ENCODE assay signal across 7 cellular contexts in genomic region chr15:74857082-74857655, GRCh38. TPM values are rescaled to one million over a fixed set of nuclear protein-coding genes. Genes with fewer than 3 reads are reported as not detected.
DNase-seq lines count a peak whose midpoint lies in the region; ATAC-seq, FAIRE-seq and TF ChIP-seq lines count a peak whose summit lies in the region.

No MANE protein-coding gene starts in this region.

- H2AFZ ChIP-seq in parathyroid adenoma: no peak overlapping the region

- peak overlapping the region; percentile 81 to 83 for H3K27ac Mint-ChIP-seq in T-cell

- peaks cover 37 to 42% (median 41%) of the 10 kb centered on the region in 3 donors for H3K4me1 Mint-ChIP-seq in T-cell

- H3K9me3 ChIP-seq in parathyroid adenoma (ENCODE audit: control insufficient read depth, low read length) (no peaks in the 10 kb centered on the region), kidney (ENCODE audit: control insufficient read depth in 1 of 2, low read length in 2 of 2) (no peaks in the 10 kb centered on the region)

- H3K27ac ChIP-seq in parathyroid adenoma (peak overlapping the region; percentile 84), kidney (ENCODE audit: low read depth in 2 of 2, low read length in 2 of 2) (peak overlapping the region in 1 of 2 donors; percentile 5)

- peaks cover 3% of the 10 kb centered on the region for H3K79me2 ChIP-seq in parathyroid adenoma

- intact Hi-C loops in kidney (cut with DNase I): no loop called here

- POLR2A ChIA-PET in T-cell (lab: Charles Lee): interaction anchor here in 1 of 2 donors (0.9 kb wide), 1 partner anchor 37 kb away, joined by 3 read pairs; no protein-coding TSS in a partner anchor

- no peaks in the 10 kb centered on the region for H3K9me3 Mint-ChIP-seq in T-cell

- CTCF ChIA-PET in T-cell (lab: Charles Lee): interaction anchor here (0.7 to 0.8 kb wide), 3 partner anchors 8 to 94 kb away, joined by 3 to 10 read pairs (median 3); no protein-coding TSS in a partner anchor

- H3K36me3 ChIP-seq in parathyroid adenoma (ENCODE audit: control insufficient read depth, insufficient read depth, low read length): no peaks in the 10 kb centered on the region
- H3K36me3 ChIP-seq in kidney (ENCODE audit: control insufficient read depth in 1 of 2, insufficient read depth in 2 of 2, low read length in 2 of 2): peaks cover 7 to 20% of the 10 kb centered on the region in 2 donors

- H3K4me3 ChIP-seq in parathyroid adenoma (ENCODE audit: low read depth, low read length) (peak overlapping the region; percentile 3), kidney (ENCODE audit: low read length in 2 of 2) (no peak overlapping the region)

- ATAC-seq in GM19023 (IDR thresholded peaks at IDR 0.05; ENCODE audit: unreplicated experiment): peak; percentile 62
- ATAC-seq in HG02852 (IDR thresholded peaks at IDR 0.05; ENCODE audit: unreplicated experiment): peak; percentile 71
- ATAC-seq in T-cell (replicated peaks in 1 of 4): peak in 1 of 4 experiments; percentile 55

- no peak overlapping the region for H3K4me3 Mint-ChIP-seq in T-cell

- no peak for TF ChIP-seq CTCF in parathyroid adenoma (IDR thresholded peaks at IDR 0.05)
- no peak for TF ChIP-seq CTCF in kidney (IDR thresholded peaks at IDR 0.05; ENCODE audit: borderline replicate concordance, extremely low read depth, insufficient read depth)

- no peak for FAIRE-seq in kidney (lab: Jason Lieb, UNC)

- H3K36me3 Mint-ChIP-seq in T-cell: peaks cover 17% of the 10 kb centered on the region

- H3K27me3 Mint-ChIP-seq in T-cell: no peaks in the 10 kb centered on the region

- DNase-seq in T-cell: no peak
- no peak for DNase-seq in iPS-NIHi7 (ENCODE audit: extremely low spot score)
- DNase-seq in NCI-H748 (lab: John Stamatoyannopoulos, UW; ENCODE audit: unreplicated experiment): no peak
- no peak for DNase-seq in kidney

- no peaks in the 10 kb centered on the region for H3K27me3 ChIP-seq in parathyroid adenoma (ENCODE audit: control insufficient read depth, insufficient read depth, low read length)

- peak overlapping the region; percentile 26 for H3K4me2 ChIP-seq in parathyroid adenoma (ENCODE audit: low read length)

- H3K4me1 ChIP-seq in parathyroid adenoma (peaks cover 21% of the 10 kb centered on the region), kidney (ENCODE audit: control insufficient read depth in 1 of 2, insufficient read depth in 1 of 2, low read depth in 1 of 2, low read length in 2 of 2) (peaks cover 22 to 28% of the 10 kb centered on the region in 2 donors)

- H3K9ac ChIP-seq in parathyroid adenoma (no peak overlapping the region), kidney (ENCODE audit: low read length in 2 of 2) (no peak overlapping the region)

RNA-seq across cellular contexts. Expression of gene ULK3, which starts 14.2 kb away (rescaled TPM):
- total RNA-seq in T-cell: 100 to 1,000 TPM in 3 of 5 donors, 10 to 100 TPM in 2; 53.4 to 112 (median 101) TPM
- 36.1 TPM for total RNA-seq in kidney
- polyA plus RNA-seq in kidney (ENCODE audit: insufficient read depth, low read depth, low replicate concordance): 34.5 TPM

RNA-seq across cellular contexts. Expression of gene SCAMP2, which starts 16.0 kb away (rescaled TPM):
- 100 to 1,000 TPM in 3 of 5 donors, 10 to 100 TPM in 2; 76.8 to 141 (median 134) TPM for total RNA-seq in T-cell
- 102 TPM for total RNA-seq in kidney
- 87.9 TPM for polyA plus RNA-seq in kidney (ENCODE audit: insufficient read depth, low read depth, low replicate concordance)

RNA-seq across cellular contexts. Expression of gene CPLX3, which starts 30.7 kb away (rescaled TPM):
- total RNA-seq in T-cell (under 1 TPM in 3 of 5 donors, not detected in 2; 0.16 to 0.50 (median 0.26) TPM), kidney (not detected)
- polyA plus RNA-seq in kidney (ENCODE audit: insufficient read depth, low read depth, low replicate concordance): not detected

RNA-seq across cellular contexts. Expression of gene MPI, which starts 32.7 kb away (rescaled TPM):
- total RNA-seq in T-cell: 10 to 100 TPM; 36.5 to 74.1 (median 66.1) TPM
- 33.7 TPM for total RNA-seq in kidney
- 52.0 TPM for polyA plus RNA-seq in kidney (ENCODE audit: insufficient read depth, low read depth, low replicate concordance)

RNA-seq across cellular contexts. Expression of gene LMAN1L, which starts 44.5 kb away (rescaled TPM):
- total RNA-seq in T-cell: 1 to 10 TPM in 1 of 5 donors, under 1 TPM in 4; 0.42 to 1.6 (median 0.44) TPM
- total RNA-seq in kidney: not detected
- polyA plus RNA-seq in kidney (ENCODE audit: insufficient read depth, low read depth, low replicate concordance): not detected
